In genomic region chr16:22372882-22373661, GRCh38 we compare ENCODE assay signal across 8 cellular contexts. TPM values are rescaled to one million over a fixed set of nuclear protein-coding genes. Genes with fewer than 3 reads are reported as not detected.
DNase-seq lines count a peak whose midpoint lies in the region; ATAC-seq and TF ChIP-seq lines count a peak whose summit lies in the region.

No MANE protein-coding gene starts in this region.

- intact Hi-C loops in ascending aorta (cut with DNase I), result loop anchor here (5.0 to 10.0 kb wide), 4 partner anchors 51 to 868 kb away; partner anchors contain the start of gene POLR3E
- intact Hi-C loops in lower lobe of right lung (cut with DNase I), result no loop called here
- intact Hi-C loops in upper lobe of right lung (cut with DNase I), result no loop called here

- CTCF ChIA-PET in activated naive CD4-positive, alpha-beta T cell treated with anti-CD3 and anti-CD28 coated beads, Interleukin-2, amount 10 ng/mL, durations not matched to agents 7 days and 5 days (lab: Charles Lee), result interaction anchor here (0.7 to 1.3 kb wide), 4 partner anchors 14 to 52 kb away, joined by 3 to 6 read pairs (median 4); no protein-coding TSS in a partner anchor

- H3K27me3 Mint-ChIP-seq in activated naive CD4-positive, alpha-beta T cell treated with anti-CD3 and anti-CD28 coated beads, Interleukin-2, amount 10 ng/mL, durations not matched to agents 7 days and 5 days, result peaks cover 6% of the 10 kb centered on the region

- no peaks in the 10 kb centered on the region for H3K27me3 ChIP-seq in ascending aorta
- H3K27me3 ChIP-seq in lower lobe of right lung (ENCODE audit: low read depth), result no peaks in the 10 kb centered on the region
- H3K27me3 ChIP-seq in upper lobe of right lung, result no peaks in the 10 kb centered on the region

- H3K36me3 ChIP-seq in ascending aorta (no peaks in the 10 kb centered on the region), lower lobe of right lung (no peaks in the 10 kb centered on the region), upper lobe of right lung (no peaks in the 10 kb centered on the region)

- H3K4me1 ChIP-seq in ascending aorta, result peaks cover 16 to 24% of the 10 kb centered on the region in 2 donors
- H3K4me1 ChIP-seq in lower lobe of right lung, result peaks cover 60% of the 10 kb centered on the region
- H3K4me1 ChIP-seq in upper lobe of right lung, result peaks cover 48% of the 10 kb centered on the region

- H3K27ac Mint-ChIP-seq in activated naive CD4-positive, alpha-beta T cell treated with anti-CD3 and anti-CD28 coated beads, Interleukin-2, amount 10 ng/mL, durations not matched to agents 7 days and 5 days, result peak overlapping the region; percentile 97

- peaks cover 39% of the 10 kb centered on the region for H3K36me3 Mint-ChIP-seq in activated naive CD4-positive, alpha-beta T cell treated with anti-CD3 and anti-CD28 coated beads, Interleukin-2, amount 10 ng/mL, durations not matched to agents 7 days and 5 days

- H3K27ac ChIP-seq in ascending aorta (peak overlapping the region; percentile 92 to 93), lower lobe of right lung (peak overlapping the region; percentile 85), upper lobe of right lung (peak overlapping the region; percentile 88)

- peaks cover 60% of the 10 kb centered on the region for H3K4me1 Mint-ChIP-seq in activated naive CD4-positive, alpha-beta T cell treated with anti-CD3 and anti-CD28 coated beads, Interleukin-2, amount 10 ng/mL, durations not matched to agents 7 days and 5 days

- peak overlapping the region; percentile 97 to 98 for H3K4me3 ChIP-seq in ascending aorta
- H3K4me3 ChIP-seq in lower lobe of right lung, result peak overlapping the region; percentile 90
- peak overlapping the region; percentile 92 for H3K4me3 ChIP-seq in upper lobe of right lung

- DNase-seq in activated naive CD4-positive, alpha-beta T cell treated with anti-CD3 and anti-CD28 coated beads, Interleukin-2, amount 10 ng/mL, durations not matched to agents 7 days and 5 days, result peak; percentile 41
- DNase-seq in activated naive CD4-positive, alpha-beta T cell treated with Interleukin-2 at 50 U/mL for 16 hours, result no peak
- DNase-seq in ascending aorta (ENCODE audit: low spot score in 2 of 2) (no peak), lower lobe of right lung (no peak), upper lobe of right lung (no peak), NCI-H524 treated with DMSO at 0.1 percent for 48 hours (lab: John Stamatoyannopoulos, UW) (no peak)
- DNase-seq in activated CD8-positive, alpha-beta memory T cell treated with anti-CD3 and anti-CD28 coated beads, Interleukin-2, amount 50 U/mL, for 4 hours, result no peak

- no peaks in the 10 kb centered on the region for H3K9me3 Mint-ChIP-seq in activated naive CD4-positive, alpha-beta T cell treated with anti-CD3 and anti-CD28 coated beads, Interleukin-2, amount 10 ng/mL, durations not matched to agents 7 days and 5 days

- ATAC-seq in lower lobe of right lung, result no peak
- no peak for ATAC-seq in upper lobe of right lung
- ATAC-seq in GM19455 (IDR thresholded peaks at IDR 0.05; ENCODE audit: unreplicated experiment), result no peak

- H3K4me3 Mint-ChIP-seq in activated naive CD4-positive, alpha-beta T cell treated with anti-CD3 and anti-CD28 coated beads, Interleukin-2, amount 10 ng/mL, durations not matched to agents 7 days and 5 days, result peak overlapping the region; percentile 91

- H3K9me3 ChIP-seq in ascending aorta, result no peaks in the 10 kb centered on the region
- H3K9me3 ChIP-seq in lower lobe of right lung, result no peaks in the 10 kb centered on the region
- no peaks in the 10 kb centered on the region for H3K9me3 ChIP-seq in upper lobe of right lung

- TF ChIP-seq CTCF in ascending aorta (IDR thresholded peaks at IDR 0.05), result no peak
- TF ChIP-seq CTCF in lower lobe of right lung (IDR thresholded peaks at IDR 0.05), result no peak
- no peak for TF ChIP-seq CTCF in upper lobe of right lung (IDR thresholded peaks at IDR 0.05)

RNA-seq across cellular contexts. Expression of gene CDR2, which starts 1.3 kb away (rescaled TPM):
- total RNA-seq in ascending aorta (36.3 TPM), lower lobe of right lung (16.2 TPM), upper lobe of right lung (25.2 TPM)
